Comparison of ENCODE assay signal across 10 cellular contexts in genomic region chr12:820336-820735, GRCh38.
"Had no signal": no experiment of that assay in that cellular context is flagged by ENCODE, and none has a peak within 500 bp of the region (broad histone marks: within the 10 kb centered on the region; RNA-seq: fewer than 3 reads in every experiment).

No MANE protein-coding gene starts in this region.

- H3K4me3 ChIP-seq: lower lobe of right lung, right atrium auricular region had no signal

- H3K4me1 Mint-ChIP-seq: mesothelial cell of epicardium had no signal

- H3K27ac ChIP-seq: lower lobe of right lung, neutrophil, right atrium auricular region had no signal

- H3K4me3 Mint-ChIP-seq: activated T-cell treated with anti-CD3 and anti-CD28 coated beads, Interleukin-2, amount 50 U/mL, for 4 hours; mesothelial cell of epicardium; T-helper 2 cell treated with Interferon-gamma antibody and Interleukin-4, amounts not matched to agents 5 μg/mL and 100 μg/mL, for 36 hours had no signal

- H3K36me3 ChIP-seq: neutrophil had no signal

- H3K9me3 ChIP-seq: lower lobe of right lung, neutrophil had no signal

- FAIRE-seq: small intestine had no signal

- H3K27ac Mint-ChIP-seq: mesothelial cell of epicardium; T-helper 2 cell treated with Interferon-gamma antibody and Interleukin-4, amounts not matched to agents 5 μg/mL and 100 μg/mL, for 36 hours had no signal

- ATAC-seq: lower lobe of right lung had no signal

- DNase-seq: activated CD4-positive, alpha-beta T cell treated with anti-CD3 and anti-CD28 coated beads for 1 hour; activated naive CD4-positive, alpha-beta T cell treated with Interleukin-2 at 50 U/mL for 16 hours; activated T-cell treated with anti-CD3 and anti-CD28 coated beads, Interleukin-2, amount 50 U/mL, for 4 hours; hypothalamus; lower lobe of right lung; small intestine had no signal

- H3K27me3 ChIP-seq: neutrophil, right atrium auricular region had no signal
